1 cellular context compared by ENCODE assay signal in the genomic region with DNA sequence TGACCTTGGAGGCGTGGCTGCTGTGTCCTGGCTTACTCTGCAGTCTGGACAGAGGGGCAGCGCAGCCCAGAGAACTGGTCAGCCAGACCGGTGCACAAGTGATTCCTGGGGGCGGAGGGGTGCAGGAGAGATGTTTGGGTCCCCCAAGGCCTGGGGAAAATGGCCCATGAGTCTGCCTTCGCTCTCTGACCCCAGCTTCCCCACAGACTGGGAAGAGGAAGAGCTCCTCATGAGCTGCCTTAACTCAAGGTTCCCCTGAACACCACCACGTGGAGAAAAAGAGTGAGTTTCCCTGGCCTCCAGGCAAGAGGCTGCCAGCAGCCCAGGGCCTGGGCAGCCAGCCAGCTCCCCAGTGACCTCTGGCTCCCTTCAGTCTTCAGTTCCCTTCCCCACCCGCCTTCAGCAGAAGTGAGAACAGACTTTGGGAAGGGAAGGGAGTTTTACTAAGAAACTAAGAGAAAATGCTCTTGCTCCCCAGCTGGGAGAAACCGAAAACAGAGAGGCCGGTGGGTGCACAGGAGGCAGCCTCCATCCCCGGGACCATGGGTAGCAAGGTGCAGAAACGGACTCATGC.
TF ChIP-seq lines count a peak whose summit lies in the region.

No MANE protein-coding gene starts in this region.

TF ChIP-seq in K562, 482 proteins besides CTCF, POLR2A, EP300 and RAD21 (continues in another document):
- TF ChIP-seq KLF10 (CRISPR knock-in tag; IDR thresholded peaks at IDR 0.05) (no peak), FOXJ3 (CRISPR knock-in tag; IDR thresholded peaks at IDR 0.05) (no peak), MECOM (CRISPR knock-in tag; IDR thresholded peaks at IDR 0.05) (no peak), MYC (IDR thresholded peaks at IDR 0.05; ENCODE audit: low read depth, low read length) (peak; percentile 88), MYC (CRISPR knock-in tag; IDR thresholded peaks at IDR 0.05; ENCODE audit: borderline replicate concordance, low read depth) (no peak), NFYB (IDR thresholded peaks at IDR 0.05; ENCODE audit: extremely low read depth, insufficient read length) (no peak), ZNF134 (CRISPR knock-in tag; conservative IDR thresholded peaks at IDR 0.05) (0 out of 2 replicates have a peak, but pooled peaks have one; percentile 16), NFIC (IDR thresholded peaks at IDR 0.05) (peak; percentile 95), CXXC5 (CRISPR knock-in tag; IDR thresholded peaks at IDR 0.05) (peak; percentile 53; the same call in 1 of the 2 replicates), NRF1 (conservative IDR thresholded peaks at IDR 0.05 in 1 of 2, IDR thresholded peaks at IDR 0.05 in 1 of 2) (peak in 1 of 2 experiments; percentile 21; a peak in 2 of 4 replicates), GTF2E2 (tag; IDR thresholded peaks at IDR 0.05) (no peak), RBFOX2 (IDR thresholded peaks at IDR 0.05; ENCODE audit: low read depth, low read length) (no peak; the same call in 1 of the 2 replicates), L3MBTL2 (IDR thresholded peaks at IDR 0.05) (peak; percentile 90), SPI1 (IDR thresholded peaks at IDR 0.05; ENCODE audit: borderline replicate concordance, low read depth, low read length) (peak; percentile 34; the same call in 1 of the 2 replicates), ARID1B (IDR thresholded peaks at IDR 0.05) (peak; percentile 31; the same call in 1 of the 2 replicates), CTBP1 (IDR thresholded peaks at IDR 0.05; ENCODE audit: borderline replicate concordance) (peak; percentile 41; the same call in 1 of the 2 replicates), ARNT (IDR thresholded peaks at IDR 0.05) (no peak), JUND (IDR thresholded peaks at IDR 0.05; ENCODE audit: borderline replicate concordance, low read depth, low read length) (0 out of 2 replicates have a peak, but pooled peaks have one; percentile 4), JUND (tag; IDR thresholded peaks at IDR 0.05; ENCODE audit: borderline replicate concordance, low read depth, low read length) (peak; percentile 49; the same call in 1 of the 3 replicates), BCOR (IDR thresholded peaks at IDR 0.05) (0 out of 2 replicates have a peak, but pooled peaks have one; percentile 31), TBP (optimal IDR thresholded peaks at IDR 0.05; ENCODE audit: low read depth, low read length) (peak; percentile 45)
- TF ChIP-seq, protein P1, sequence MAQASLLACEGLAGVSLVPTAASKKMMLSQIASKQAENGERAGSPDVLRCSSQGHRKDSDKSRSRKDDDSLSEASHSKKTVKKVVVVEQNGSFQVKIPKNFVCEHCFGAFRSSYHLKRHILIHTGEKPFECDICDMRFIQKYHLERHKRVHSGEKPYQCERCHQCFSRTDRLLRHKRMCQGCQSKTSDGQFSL (CRISPR knock-in tag; IDR thresholded peaks at IDR 0.05): 0 out of 2 replicates have a peak, but pooled peaks have one; percentile 25
- TF ChIP-seq, protein P1 (tag; IDR thresholded peaks at IDR 0.05): no peak
- TF ChIP-seq, protein P2, sequence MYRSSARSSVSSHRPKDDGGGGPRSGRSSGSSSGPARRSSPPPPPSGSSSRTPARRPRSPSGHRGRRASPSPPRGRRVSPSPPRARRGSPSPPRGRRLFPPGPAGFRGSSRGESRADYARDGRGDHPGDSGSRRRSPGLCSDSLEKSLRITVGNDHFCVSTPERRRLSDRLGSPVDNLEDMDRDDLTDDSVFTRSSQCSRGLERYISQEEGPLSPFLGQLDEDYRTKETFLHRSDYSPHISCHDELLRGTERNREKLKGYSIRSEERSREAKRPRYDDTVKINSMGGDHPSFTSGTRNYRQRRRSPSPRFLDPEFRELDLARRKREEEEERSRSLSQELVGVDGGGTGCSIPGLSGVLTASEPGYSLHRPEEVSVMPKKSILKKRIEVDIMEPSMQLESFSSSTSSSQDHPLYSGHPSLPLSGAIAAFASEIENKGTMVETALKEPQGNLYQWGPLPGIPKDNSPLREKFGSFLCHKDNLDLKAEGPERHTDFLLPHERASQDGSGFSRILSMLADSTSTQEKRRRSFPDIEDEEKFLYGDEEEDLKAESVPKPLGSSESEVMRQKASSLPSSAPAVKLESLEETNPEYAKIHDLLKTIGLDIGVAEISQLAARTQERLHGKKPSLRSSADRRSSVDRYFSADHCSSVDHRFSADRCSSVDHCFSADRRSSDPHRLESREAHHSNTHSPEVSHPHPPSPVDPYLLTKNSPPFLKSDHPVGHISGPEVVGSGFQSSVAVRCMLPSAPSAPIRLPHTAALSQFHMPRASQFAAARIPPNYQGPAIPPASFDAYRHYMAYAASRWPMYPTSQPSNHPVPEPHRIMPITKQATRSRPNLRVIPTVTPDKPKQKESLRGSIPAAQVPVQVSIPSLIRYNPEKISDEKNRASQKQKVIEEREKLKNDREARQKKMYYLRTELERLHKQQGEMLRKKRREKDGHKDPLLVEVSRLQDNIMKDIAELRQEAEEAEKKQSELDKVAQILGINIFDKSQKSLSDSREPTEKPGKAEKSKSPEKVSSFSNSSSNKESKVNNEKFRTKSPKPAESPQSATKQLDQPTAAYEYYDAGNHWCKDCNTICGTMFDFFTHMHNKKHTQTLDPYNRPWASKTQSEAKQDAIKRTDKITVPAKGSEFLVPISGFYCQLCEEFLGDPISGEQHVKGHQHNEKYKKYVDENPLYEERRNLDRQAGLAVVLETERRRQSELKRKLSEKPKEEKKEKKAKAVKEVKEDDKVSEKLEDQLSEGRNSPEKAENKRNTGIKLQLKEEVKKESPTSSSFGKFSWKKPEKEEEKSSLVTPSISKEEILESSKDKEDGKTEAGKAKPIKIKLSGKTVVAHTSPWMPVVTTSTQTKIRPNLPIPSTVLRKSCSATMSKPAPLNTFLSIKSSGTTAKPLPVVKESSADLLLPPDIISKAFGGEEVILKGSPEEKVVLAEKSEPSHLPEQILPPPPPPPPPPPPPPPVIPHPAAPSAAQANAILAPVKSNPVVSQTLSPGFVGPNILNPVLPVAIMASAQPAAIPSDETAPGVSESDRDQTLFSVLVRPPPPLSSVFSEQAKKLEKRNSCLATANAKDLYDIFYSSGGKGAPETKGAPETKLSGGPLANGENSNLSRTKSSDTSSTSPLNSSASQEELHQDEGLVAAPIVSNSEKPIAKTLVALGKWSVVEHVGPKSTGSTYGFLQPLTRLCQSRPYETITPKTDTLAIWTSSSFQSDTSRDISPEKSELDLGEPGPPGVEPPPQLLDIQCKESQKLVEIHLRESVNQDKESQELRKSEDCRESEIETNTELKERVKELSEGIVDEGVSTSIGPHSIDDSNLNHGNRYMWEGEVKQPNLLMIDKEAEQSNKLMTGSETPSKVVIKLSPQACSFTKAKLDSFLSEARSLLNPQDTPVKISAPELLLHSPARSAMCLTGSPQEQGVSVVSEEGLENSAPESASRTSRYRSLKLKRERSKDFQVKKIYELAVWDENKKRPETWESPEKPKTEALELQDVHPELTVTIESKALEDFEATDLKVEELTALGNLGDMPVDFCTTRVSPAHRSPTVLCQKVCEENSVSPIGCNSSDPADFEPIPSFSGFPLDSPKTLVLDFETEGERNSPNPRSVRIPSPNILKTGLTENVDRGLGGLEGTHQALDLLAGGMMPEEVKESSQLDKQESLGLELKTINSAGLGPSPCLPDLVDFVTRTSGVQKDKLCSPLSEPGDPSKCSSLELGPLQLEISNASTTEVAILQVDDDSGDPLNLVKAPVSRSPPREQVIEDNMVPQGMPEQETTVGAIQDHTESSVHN (IDR thresholded peaks at IDR 0.05; ENCODE audit: borderline replicate concordance in 1 of 2, low read depth in 1 of 2): no peak
- TF ChIP-seq, protein P3, sequence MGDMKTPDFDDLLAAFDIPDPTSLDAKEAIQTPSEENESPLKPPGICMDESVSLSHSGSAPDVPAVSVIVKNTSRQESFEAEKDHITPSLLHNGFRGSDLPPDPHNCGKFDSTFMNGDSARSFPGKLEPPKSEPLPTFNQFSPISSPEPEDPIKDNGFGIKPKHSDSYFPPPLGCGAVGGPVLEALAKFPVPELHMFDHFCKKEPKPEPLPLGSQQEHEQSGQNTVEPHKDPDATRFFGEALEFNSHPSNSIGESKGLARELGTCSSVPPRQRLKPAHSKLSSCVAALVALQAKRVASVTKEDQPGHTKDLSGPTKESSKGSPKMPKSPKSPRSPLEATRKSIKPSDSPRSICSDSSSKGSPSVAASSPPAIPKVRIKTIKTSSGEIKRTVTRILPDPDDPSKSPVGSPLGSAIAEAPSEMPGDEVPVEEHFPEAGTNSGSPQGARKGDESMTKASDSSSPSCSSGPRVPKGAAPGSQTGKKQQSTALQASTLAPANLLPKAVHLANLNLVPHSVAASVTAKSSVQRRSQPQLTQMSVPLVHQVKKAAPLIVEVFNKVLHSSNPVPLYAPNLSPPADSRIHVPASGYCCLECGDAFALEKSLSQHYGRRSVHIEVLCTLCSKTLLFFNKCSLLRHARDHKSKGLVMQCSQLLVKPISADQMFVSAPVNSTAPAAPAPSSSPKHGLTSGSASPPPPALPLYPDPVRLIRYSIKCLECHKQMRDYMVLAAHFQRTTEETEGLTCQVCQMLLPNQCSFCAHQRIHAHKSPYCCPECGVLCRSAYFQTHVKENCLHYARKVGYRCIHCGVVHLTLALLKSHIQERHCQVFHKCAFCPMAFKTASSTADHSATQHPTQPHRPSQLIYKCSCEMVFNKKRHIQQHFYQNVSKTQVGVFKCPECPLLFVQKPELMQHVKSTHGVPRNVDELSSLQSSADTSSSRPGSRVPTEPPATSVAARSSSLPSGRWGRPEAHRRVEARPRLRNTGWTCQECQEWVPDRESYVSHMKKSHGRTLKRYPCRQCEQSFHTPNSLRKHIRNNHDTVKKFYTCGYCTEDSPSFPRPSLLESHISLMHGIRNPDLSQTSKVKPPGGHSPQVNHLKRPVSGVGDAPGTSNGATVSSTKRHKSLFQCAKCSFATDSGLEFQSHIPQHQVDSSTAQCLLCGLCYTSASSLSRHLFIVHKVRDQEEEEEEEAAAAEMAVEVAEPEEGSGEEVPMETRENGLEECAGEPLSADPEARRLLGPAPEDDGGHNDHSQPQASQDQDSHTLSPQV (IDR thresholded peaks at IDR 0.05): peak; percentile 90
- TF ChIP-seq, protein P4, sequence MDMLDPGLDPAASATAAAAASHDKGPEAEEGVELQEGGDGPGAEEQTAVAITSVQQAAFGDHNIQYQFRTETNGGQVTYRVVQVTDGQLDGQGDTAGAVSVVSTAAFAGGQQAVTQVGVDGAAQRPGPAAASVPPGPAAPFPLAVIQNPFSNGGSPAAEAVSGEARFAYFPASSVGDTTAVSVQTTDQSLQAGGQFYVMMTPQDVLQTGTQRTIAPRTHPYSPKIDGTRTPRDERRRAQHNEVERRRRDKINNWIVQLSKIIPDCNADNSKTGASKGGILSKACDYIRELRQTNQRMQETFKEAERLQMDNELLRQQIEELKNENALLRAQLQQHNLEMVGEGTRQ (CRISPR knock-in tag; IDR thresholded peaks at IDR 0.05): 0 out of 2 replicates have a peak, but pooled peaks have one; percentile 15
